20 cellular contexts compared by ENCODE assay signal in genomic region chr15:61653110-61653509, GRCh38.
DNase-seq lines count a peak whose midpoint lies in the region; ATAC-seq and TF ChIP-seq lines count a peak whose summit lies in the region.
"Had no signal": no experiment of that assay in that cellular context is flagged by ENCODE, and none has a peak within 500 bp of the region (broad histone marks: within the 10 kb centered on the region; RNA-seq: fewer than 3 reads in every experiment).

No MANE protein-coding gene starts in this region.

- peak overlapping the region; percentile 13; the same call in 1 of the 2 replicates for H3K4me2 ChIP-seq in BLaER1
- no peak overlapping the region for H3K4me2 ChIP-seq in Karpas-422 (ENCODE audit: low read depth, low read length, poor library complexity, severe bottlenecking)

- H3K9me2 ChIP-seq in Karpas-422 (replicated peaks; ENCODE audit: insufficient read depth, low read length), result no peaks in the 10 kb centered on the region

- peak overlapping the region; percentile 8 for H3K27ac Mint-ChIP-seq in glutamatergic neuron (ENCODE audit: unreplicated experiment)
- H3K27ac Mint-ChIP-seq: activated naive CD8-positive, alpha-beta T cell treated with anti-CD3 and anti-CD28 coated beads for 36 hours; progenitor cell of endocrine pancreas; stimulated activated memory B cell treated with anti-CD40 and anti-IgM and Interleukin-4, amounts not matched to agents 10 μg/mL and 1 μg/mL and 100 μg/mL, for 72 hours; type B pancreatic cell had no signal

- H3K9me3 ChIP-seq in BLaER1 (no peaks in the 10 kb centered on the region), Karpas-422 (ENCODE audit: low read length) (no peaks in the 10 kb centered on the region)

- no peak overlapping the region for H3K4me3 Mint-ChIP-seq in glutamatergic neuron (ENCODE audit: unreplicated experiment)
- H3K4me3 Mint-ChIP-seq: activated naive CD8-positive, alpha-beta T cell treated with anti-CD3 and anti-CD28 coated beads for 36 hours; stimulated activated memory B cell treated with anti-CD40 and anti-IgM and Interleukin-4, amounts not matched to agents 10 μg/mL and 1 μg/mL and 100 μg/mL, for 72 hours; type B pancreatic cell had no signal

- H3K79me2 ChIP-seq in Karpas-422 (ENCODE audit: low read length), result no peaks in the 10 kb centered on the region

- peaks cover 13% of the 10 kb centered on the region for H3K4me1 Mint-ChIP-seq in glutamatergic neuron (ENCODE audit: low read depth, unreplicated experiment)
- H3K4me1 Mint-ChIP-seq: activated naive CD8-positive, alpha-beta T cell treated with anti-CD3 and anti-CD28 coated beads for 36 hours; stimulated activated memory B cell treated with anti-CD40 and anti-IgM and Interleukin-4, amounts not matched to agents 10 μg/mL and 1 μg/mL and 100 μg/mL, for 72 hours had no signal

- H3K9ac ChIP-seq in BLaER1 (no peak overlapping the region), Karpas-422 (ENCODE audit: low read length) (no peak overlapping the region)

- no peaks in the 10 kb centered on the region for H4K20me1 ChIP-seq in BLaER1
- H4K20me1 ChIP-seq in Karpas-422 (ENCODE audit: insufficient read depth, low read depth, low read length), result no peaks in the 10 kb centered on the region

- H3K36me3 ChIP-seq in BLaER1 (no peaks in the 10 kb centered on the region), Karpas-422 (ENCODE audit: insufficient read depth, low read length) (no peaks in the 10 kb centered on the region)
- H3K36me3 ChIP-seq: HAP-1 had no signal

- H3K9me3 Mint-ChIP-seq in glutamatergic neuron (ENCODE audit: unreplicated experiment), result no peaks in the 10 kb centered on the region
- H3K9me3 Mint-ChIP-seq: activated naive CD8-positive, alpha-beta T cell treated with anti-CD3 and anti-CD28 coated beads for 36 hours; stimulated activated memory B cell treated with anti-CD40 and anti-IgM and Interleukin-4, amounts not matched to agents 10 μg/mL and 1 μg/mL and 100 μg/mL, for 72 hours; type B pancreatic cell had no signal

- H3K27me3 ChIP-seq in BLaER1 (no peaks in the 10 kb centered on the region), Karpas-422 (ENCODE audit: low read length) (no peaks in the 10 kb centered on the region)

- H2AFZ ChIP-seq in Karpas-422 (ENCODE audit: low read length), result no peak overlapping the region

- H3K27ac ChIP-seq in BLaER1 (no peak overlapping the region), Karpas-422 (ENCODE audit: low read length) (no peak overlapping the region)
- H3K27ac ChIP-seq: C4-2B had no signal

- peak; percentile 24 for DNase-seq in RPMI7951 (ENCODE audit: low read depth)
- DNase-seq in glutamatergic neuron, result peak; percentile 32
- DNase-seq in myocyte (ENCODE audit: low read depth), result peak; percentile 41
- DNase-seq in Karpas-422, result no peak
- DNase-seq: activated CD8-positive, alpha-beta memory T cell treated with anti-CD3 and anti-CD28 coated beads for 24 hours; activated naive CD8-positive, alpha-beta T cell treated with anti-CD3 and anti-CD28 coated beads for 36 hours; DMS153; NCI-H1436; NCI-H226; T-helper 2 cell had no signal

- ATAC-seq in GM18519 (IDR thresholded peaks at IDR 0.05; ENCODE audit: low FRiP score, unreplicated experiment), result no peak
- ATAC-seq in HG02642 (IDR thresholded peaks at IDR 0.05; ENCODE audit: poor library complexity, unreplicated experiment), result no peak
- ATAC-seq in HG03095 (IDR thresholded peaks at IDR 0.05; ENCODE audit: unreplicated experiment), result no peak
- ATAC-seq: left lobe of liver; stimulated activated memory B cell treated with anti-CD40 and anti-IgM and Interleukin-4, amounts not matched to agents 10 μg/mL and 1 μg/mL and 100 μg/mL, for 72 hours had no signal

- TF ChIP-seq CTCF in glutamatergic neuron (IDR thresholded peaks at IDR 0.05; ENCODE audit: partially characterized antibody, unreplicated experiment), result no peak

- H3K4me1 ChIP-seq in BLaER1 (peaks cover 17% of the 10 kb centered on the region), Karpas-422 (ENCODE audit: low read length) (no peaks in the 10 kb centered on the region)
- H3K4me1 ChIP-seq: HAP-1 had no signal

- H3K27me3 Mint-ChIP-seq in glutamatergic neuron (ENCODE audit: unreplicated experiment), result no peaks in the 10 kb centered on the region
- H3K27me3 Mint-ChIP-seq: stimulated activated memory B cell treated with anti-CD40 and anti-IgM and Interleukin-4, amounts not matched to agents 10 μg/mL and 1 μg/mL and 100 μg/mL, for 72 hours had no signal

- H3K4me3 ChIP-seq in BLaER1 (no peak overlapping the region), Karpas-422 (ENCODE audit: low read length) (no peak overlapping the region)
- H3K4me3 ChIP-seq: HAP-1 had no signal

- H3K36me3 Mint-ChIP-seq in glutamatergic neuron (ENCODE audit: unreplicated experiment), result no peaks in the 10 kb centered on the region
- H3K36me3 Mint-ChIP-seq: activated naive CD8-positive, alpha-beta T cell treated with anti-CD3 and anti-CD28 coated beads for 36 hours; stimulated activated memory B cell treated with anti-CD40 and anti-IgM and Interleukin-4, amounts not matched to agents 10 μg/mL and 1 μg/mL and 100 μg/mL, for 72 hours; type B pancreatic cell had no signal
